Comparison of ENCODE assay signal across 11 cellular contexts in genomic region chr1:236120725-236121153, GRCh38. TPM values are rescaled to one million over a fixed set of nuclear protein-coding genes. Genes with fewer than 3 reads are reported as not detected.
DNase-seq lines count a peak whose midpoint lies in the region; ATAC-seq and TF ChIP-seq lines count a peak whose summit lies in the region.
"Had no signal": no experiment of that assay in that cellular context is flagged by ENCODE, and none has a peak within 500 bp of the region (broad histone marks: within the 10 kb centered on the region; RNA-seq: fewer than 3 reads in every experiment).

No MANE protein-coding gene starts in this region.

- ATAC-seq in GM18907 (IDR thresholded peaks at IDR 0.05; ENCODE audit: unreplicated experiment) (peak; percentile 58), HG02938 (IDR thresholded peaks at IDR 0.05; ENCODE audit: unreplicated experiment) (peak; percentile 81)
- ATAC-seq: HCT116 had no signal

- H3K4me3 Mint-ChIP-seq in CD14-positive monocyte = peak overlapping the region; percentile 80 to 91
- H3K4me3 Mint-ChIP-seq in activated naive CD8-positive, alpha-beta T cell = peak overlapping the region; percentile 74
- H3K4me3 Mint-ChIP-seq: mesothelial cell of epicardium had no signal

- H3K27ac Mint-ChIP-seq in CD14-positive monocyte = peak overlapping the region in 4 of 7 donors; percentile 1 to 79 (median 46)
- H3K27ac Mint-ChIP-seq in activated naive CD8-positive, alpha-beta T cell = peak overlapping the region; percentile 74
- H3K27ac Mint-ChIP-seq: mesothelial cell of epicardium had no signal

- H3K9me3 Mint-ChIP-seq in CD14-positive monocyte = no peaks in the 10 kb centered on the region
- H3K9me3 Mint-ChIP-seq in activated naive CD8-positive, alpha-beta T cell (ENCODE audit: low read depth) = no peaks in the 10 kb centered on the region
- H3K9me3 Mint-ChIP-seq: mesothelial cell of epicardium had no signal

- no peaks in the 10 kb centered on the region for H3K36me3 Mint-ChIP-seq in CD14-positive monocyte
- H3K36me3 Mint-ChIP-seq in activated naive CD8-positive, alpha-beta T cell = no peaks in the 10 kb centered on the region
- H3K36me3 Mint-ChIP-seq: mesothelial cell of epicardium had no signal

- H3K4me1 Mint-ChIP-seq in CD14-positive monocyte = peaks cover 20% of the 10 kb centered on the region
- peaks cover 27% of the 10 kb centered on the region for H3K4me1 Mint-ChIP-seq in activated naive CD8-positive, alpha-beta T cell (ENCODE audit: low read depth)

- intact Hi-C loops in CD14-positive monocyte (cut with micrococcal nuclease) = no loop called here

- H3K27me3 Mint-ChIP-seq in CD14-positive monocyte (ENCODE audit: low read depth in 3 of 3) = peaks cover 8% of the 10 kb centered on the region in 3 donors
- peaks cover under 1% of the 10 kb centered on the region for H3K27me3 Mint-ChIP-seq in activated naive CD8-positive, alpha-beta T cell

- DNase-seq in CD14-positive monocyte (ENCODE audit: low spot score) (no peak), NCI-H748 treated with DMSO at 0.1 percent for 48 hours (lab: John Stamatoyannopoulos, UW) (no peak), SIG-M5 (lab: John Stamatoyannopoulos, UW) (no peak), cerebellar cortex (ENCODE audit: low spot score) (no peak), cortex of kidney (lab: John Stamatoyannopoulos, UW) (no peak)
- DNase-seq: NCI-H1436 had no signal

- TF ChIP-seq CTCF in CD14-positive monocyte (IDR thresholded peaks at IDR 0.05) = no peak

RNA-seq across cellular contexts. Expression of gene GPR137B, which starts 21.6 kb away (rescaled TPM):
- 10 to 100 TPM in 1 of 2 donors, 1 to 10 TPM in 1; 8.7 to 10.8 TPM for polyA plus RNA-seq in CD14-positive monocyte

RNA-seq across cellular contexts. Expression of gene NID1, which starts 55.8 kb away (rescaled TPM):
- polyA plus RNA-seq in CD14-positive monocyte = 10 to 100 TPM in 1 of 2 donors, 1 to 10 TPM in 1; 6.8 to 14.4 TPM
